9 cellular contexts compared by ENCODE assay signal in the genomic region with DNA sequence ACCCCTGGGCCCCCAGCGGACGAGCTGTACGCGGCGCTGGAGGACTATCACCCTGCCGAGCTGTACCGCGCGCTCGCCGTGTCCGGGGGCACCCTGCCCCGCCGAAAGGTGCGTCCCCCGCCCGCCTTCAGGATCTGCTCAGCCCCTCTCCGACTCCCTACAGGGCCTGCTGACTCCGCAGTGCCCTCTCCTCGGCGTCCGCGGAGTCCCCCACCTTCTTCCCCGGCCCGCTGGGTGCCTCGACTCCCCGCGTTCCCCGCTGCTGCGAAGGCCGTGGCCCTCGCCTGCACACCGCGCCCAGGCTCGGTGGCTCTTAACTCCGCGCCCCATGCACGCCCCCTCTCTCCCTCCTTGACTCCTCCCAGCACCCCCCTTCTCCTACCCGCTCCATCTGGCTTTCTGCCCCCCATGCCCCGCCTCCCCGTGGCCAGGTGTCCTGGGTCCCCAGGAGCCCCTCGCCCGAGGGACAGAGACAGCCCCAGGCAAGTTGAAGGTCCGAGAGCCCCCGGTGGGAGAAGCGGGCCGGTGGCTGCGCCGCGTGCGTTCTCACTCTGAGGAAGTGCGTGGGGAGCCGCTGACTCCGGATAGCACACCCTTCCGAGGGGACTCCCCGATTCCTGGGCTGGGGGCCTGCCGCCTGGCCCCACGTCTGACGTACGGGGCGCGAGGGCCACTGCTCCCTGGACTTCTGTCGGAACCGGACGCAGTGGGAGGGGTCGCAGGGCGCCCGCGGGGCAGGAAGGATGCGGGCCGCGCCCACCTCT. TPM values are rescaled to one million over a fixed set of nuclear protein-coding genes. Genes with fewer than 3 reads are reported as not detected.
DNase-seq lines count a peak whose midpoint lies in the region; ATAC-seq, FAIRE-seq and TF ChIP-seq lines count a peak whose summit lies in the region.
"Had no signal": no experiment of that assay in that cellular context is flagged by ENCODE, and none has a peak within 500 bp of the region (broad histone marks: within the 10 kb centered on the region; RNA-seq: fewer than 3 reads in every experiment).

No MANE protein-coding gene starts in this region.

- peak overlapping the region; percentile 38 for H3K4me2 ChIP-seq in GM12878 (ENCODE audit: control insufficient read depth, insufficient read depth)

- no peak for FAIRE-seq in GM12878 (lab: Jason Lieb, UNC)
- FAIRE-seq: GM18507 had no signal

- H3K27ac Mint-ChIP-seq in CD14-positive monocyte (peak overlapping the region; percentile 23 to 92 (median 86)), T-cell (peak overlapping the region; percentile 88 to 89)

- H3K4me3 ChIP-seq in GM12878 (no peak overlapping the region), left lung (peak overlapping the region; percentile 57 to 68)

- no peaks in the 10 kb centered on the region for H3K79me2 ChIP-seq in GM12878 (ENCODE audit: control insufficient read depth, insufficient read depth, low read length)

- H3K4me3 Mint-ChIP-seq in CD14-positive monocyte = peak overlapping the region; percentile 89 to 95
- peak overlapping the region; percentile 86 to 89 (median 89) for H3K4me3 Mint-ChIP-seq in T-cell

- TF ChIP-seq EP300 in GM12878 (IDR thresholded peaks at IDR 0.05; ENCODE audit: borderline replicate concordance in 1 of 2, control insufficient read depth in 1 of 2, low read depth in 2 of 2, low read length in 2 of 2) = no peak

- H3K4me1 ChIP-seq in GM12878 (ENCODE audit: control insufficient read depth, insufficient read depth, low read length) = peaks cover 11% of the 10 kb centered on the region
- H3K4me1 ChIP-seq in left lung = peaks cover 17 to 68% of the 10 kb centered on the region in 2 donors

- in situ Hi-C loops in GM12878 (cut with MboI) = no loop called here

- H4K20me1 ChIP-seq in GM12878 (ENCODE audit: control insufficient read depth, insufficient read depth) = no peaks in the 10 kb centered on the region

- SMC1A ChIA-PET in GM12878 (lab: Charles Lee; ENCODE audit: uncharacterized antibody, unreplicated experiment) = interaction anchor here (1.3 to 4.6 kb wide), 3 partner anchors 9 to 30 kb away, joined by 3 to 92 read pairs (median 4); no protein-coding TSS in a partner anchor

- TF ChIP-seq POLR2A in GM12878 (IDR thresholded peaks at IDR 0.05; ENCODE audit: low read depth, low read length) = no peak

- TF ChIP-seq RAD21 in GM12878 (IDR thresholded peaks at IDR 0.05; ENCODE audit: insufficient read depth, low read depth, low read length) = no peak

- H3K36me3 ChIP-seq in GM12878 (ENCODE audit: control insufficient read depth in 2 of 2, insufficient read depth in 2 of 2, low read length in 1 of 2) (no peaks in the 10 kb centered on the region), left lung (peaks cover 0 to 18% of the 10 kb centered on the region in 2 donors)

- peak; percentile 81 for DNase-seq in CD14-positive monocyte (ENCODE audit: low spot score)
- DNase-seq in T-cell = peak; percentile 29 to 76 (median 55)
- no peak for DNase-seq in GM12878 (ENCODE audit: low read depth, low spot score)
- DNase-seq in left lung = peak; percentile 68 to 86
- peak; percentile 28 to 30 for DNase-seq in stimulated activated CD8-positive, alpha-beta memory T cell treated with anti-CD3 and anti-CD28 coated beads, Interleukin-2, amount 100 ng/mL, for 48 hours (ENCODE audit: low read depth in 2 of 2)
- no peak for DNase-seq in H4 (ENCODE audit: low spot score)
- DNase-seq in AG08396 (ENCODE audit: low spot score) = no peak
- DNase-seq in GM19240 (ENCODE audit: insufficient read length, low spot score) = no peak

- H3K9me3 Mint-ChIP-seq in CD14-positive monocyte = peaks cover 0 to 19% (median 8%) of the 10 kb centered on the region in 7 donors
- H3K9me3 Mint-ChIP-seq in T-cell = no peaks in the 10 kb centered on the region

- peak; percentile 55 to 63 (median 62) for ATAC-seq in T-cell (replicated peaks in 1 of 4)
- peak; percentile 10; the same call in 2 of the 3 replicates for ATAC-seq in GM12878
- peak; percentile 10 for ATAC-seq in left lung

- peaks cover 30 to 51% (median 48%) of the 10 kb centered on the region in 3 donors for H3K27me3 Mint-ChIP-seq in CD14-positive monocyte (ENCODE audit: low read depth in 3 of 3)
- no peaks in the 10 kb centered on the region for H3K27me3 Mint-ChIP-seq in T-cell

- H2AFZ ChIP-seq in GM12878 (ENCODE audit: control insufficient read depth, low read depth, low read length) = no peak overlapping the region; the same call in 1 of the 2 replicates

- POLR2A ChIA-PET in T-cell (lab: Charles Lee) = interaction anchor here (0.9 to 1.6 kb wide), 11 partner anchors 9 to 44 kb away, joined by 3 to 16 read pairs (median 6); a partner anchor contains a TSS
- POLR2A ChIA-PET in GM12878 (lab: Charles Lee) = no interaction called here

- H3K9me3 ChIP-seq in GM12878 (replicated peaks; ENCODE audit: control insufficient read depth, insufficient read depth, low read length) = no peaks in the 10 kb centered on the region
- no peaks in the 10 kb centered on the region for H3K9me3 ChIP-seq in left lung

- H3K9ac ChIP-seq in GM12878 (ENCODE audit: control insufficient read depth, insufficient read depth, low read length) = no peak overlapping the region

- RAD21 ChIA-PET in GM12878 (lab: Charles Lee; ENCODE audit: unreplicated experiment) = interaction anchor here (0.7 to 6.1 kb wide), 2 partner anchors 17 to 111 kb away, joined by 3 to 131 read pairs; no protein-coding TSS in a partner anchor

- BruUV-seq in GM12878 (replicated peaks; lab: Mats Ljungman, UMichigan) = no TSS peak

- intact Hi-C loops in CD14-positive monocyte (cut with micrococcal nuclease) (no loop called here), GM12878 (cut with micrococcal nuclease; ENCODE audit: unreplicated experiment) (no loop called here), left lung (cut with DNase I) (no loop called here)

- WGBS in GM12878 (ENCODE audit: insufficient coverage, insufficient replicate concordance, low lambda C conversion rate, missing lambda C conversion rate) = 7% methylated on average over 56 of the region's 72 CpGs

- peaks cover 9 to 21% of the 10 kb centered on the region in 2 experiments; a peak in 3 of 4 replicates for H3K27me3 ChIP-seq in GM12878 (replicated peaks in 1 of 2; ENCODE audit: control insufficient read depth in 2 of 2, insufficient read depth in 2 of 2, low read length in 1 of 2)
- peaks cover 6 to 47% of the 10 kb centered on the region in 2 donors for H3K27me3 ChIP-seq in left lung

- H3K4me1 Mint-ChIP-seq in CD14-positive monocyte (peaks cover 51% of the 10 kb centered on the region), T-cell (peaks cover 16 to 29% (median 26%) of the 10 kb centered on the region in 3 donors)

- H3K27ac ChIP-seq in GM12878 (ENCODE audit: control insufficient read depth, insufficient read depth) (no peak overlapping the region), left lung (peak overlapping the region; percentile 82 to 85)

- CTCF ChIA-PET in T-cell (lab: Charles Lee) = interaction anchor here (0.9 to 2.0 kb wide), 6 partner anchors 14 to 26 kb away, joined by 4 to 19 read pairs (median 10); no protein-coding TSS in a partner anchor
- CTCF ChIA-PET in GM12878 (lab: Yijun Ruan, JAX) = interaction anchor here (0.9 to 11.3 kb wide), 3 partner anchors 14 to 64 kb away, joined by 3 to 412 read pairs (median 3); no protein-coding TSS in a partner anchor

- H3K36me3 Mint-ChIP-seq in CD14-positive monocyte (peaks cover 30 to 37% of the 10 kb centered on the region in 2 donors), T-cell (peaks cover 13% of the 10 kb centered on the region)

- TF ChIP-seq CTCF in CD14-positive monocyte (IDR thresholded peaks at IDR 0.05) = no peak
- no peak for TF ChIP-seq CTCF in GM12878 (IDR thresholded peaks at IDR 0.05 in 2 of 3, conservative IDR thresholded peaks at IDR 0.05 in 1 of 3; ENCODE audit: control insufficient read depth in 2 of 3, extremely low read depth in 1 of 3, insufficient read depth in 1 of 3, low read depth in 3 of 3, low read length in 3 of 3)
- no peak for TF ChIP-seq CTCF in left lung (IDR thresholded peaks at IDR 0.05)

RNA-seq across cellular contexts. Expression of a gene that starts 0.6 kb away (rescaled TPM):
- polyA plus RNA-seq in CD14-positive monocyte (1 to 10 TPM in 1 of 2 donors, under 1 TPM in 1; 0.63 to 1.6 TPM), GM12878 (2011; rRNA removed) (0.15 and 0.29 TPM in 2 replicates), GM12878 (2014; fragmentation: Illumina TruSeq; extraction: Trizol) (0.09 TPM in 1 of 2 replicates, not detected in the other), GM12878 (2014; fragmentation: Nextera tagmentation; extraction: Ambion mirVana) (not detected), GM12878 (2014; rRNA removed) (0.13 and 0.27 TPM in 2 replicates), GM12878 (2016; fragmentation: Nextera tagmentation; extraction: Ambion mirVana) (not detected)
- total RNA-seq in T-cell (100 to 1,000 TPM in 2 of 5 donors, 10 to 100 TPM in 3; 31.7 to 480 (median 38.4) TPM), GM12878 (2014; rRNA removed) (0.23 and 0.38 TPM in 2 replicates), GM12878 (2014; rRNA removed; fragmentation: Illumina TruSeq; extraction: Trizol) (0.14 and 0.58 TPM in 2 replicates), GM12878 (2021) (0.35 and 0.49 TPM in 2 replicates), left lung (10 to 100 TPM; 30.6 to 63.7 TPM)
- 6.8 and 7.1 TPM in 2 replicates for total RNA-seq in GM12878 (2013; cell fraction: nucleolus; rRNA removed)
- not detected for polyA plus RNA-seq in GM12878 (2011; ENCODE audit: low read depth)
- 0.25 and 0.30 TPM in 2 replicates for polyA plus RNA-seq in GM12878 (2011; cell fraction: cytosol; rRNA removed)
- 0.52 and 0.67 TPM in 2 replicates for polyA plus RNA-seq in GM12878 (2011; cell fraction: nucleus; rRNA removed)
- polyA plus RNA-seq in GM12878 (2012) = 0.22 and 1.0 TPM in 2 replicates
- 0.46 TPM in 1 of 2 replicates, not detected in the other for polyA minus RNA-seq in GM12878 (2011; rRNA and poly(A)+ RNA removed)
- not detected in 2 replicates for polyA minus RNA-seq in GM12878 (2011; cell fraction: cytosol; rRNA and poly(A)+ RNA removed)
- 0.36 TPM in 1 of 2 replicates, not detected in the other for polyA minus RNA-seq in GM12878 (2011; cell fraction: nucleus; rRNA and poly(A)+ RNA removed)
- 0.35 and 1.8 TPM in 2 replicates for total RNA-seq in H4 (2014; rRNA removed; shearing (Covaris generic))

RNA-seq across cellular contexts. Expression of a gene that starts 43.9 kb away (rescaled TPM):
- polyA plus RNA-seq in CD14-positive monocyte (10 to 100 TPM; 10.1 to 41.4 TPM), GM12878 (2011; rRNA removed) (1.3 and 2.9 TPM in 2 replicates), GM12878 (2014; fragmentation: Illumina TruSeq; extraction: Trizol) (1.2 and 2.0 TPM in 2 replicates), GM12878 (2014; fragmentation: Nextera tagmentation; extraction: Ambion mirVana) (under 1 TPM in 1 of 2 experiments, not detected in 1; 0.05 TPM), GM12878 (2014; rRNA removed) (5.9 TPM in 2 replicates), GM12878 (2016; fragmentation: Nextera tagmentation; extraction: Ambion mirVana) (1 to 10 TPM; 1.5 to 1.9 TPM)
- total RNA-seq in T-cell (100 to 1,000 TPM in 1 of 5 donors, 10 to 100 TPM in 1, 1 to 10 TPM in 3; 5.9 to 103 (median 7.3) TPM), GM12878 (2014; rRNA removed) (2.4 and 4.1 TPM in 2 replicates), GM12878 (2014; rRNA removed; fragmentation: Illumina TruSeq; extraction: Trizol) (1.5 and 2.2 TPM in 2 replicates), GM12878 (2021) (7.9 TPM in 2 replicates), left lung (100 to 1,000 TPM in 1 of 2 donors, 10 to 100 TPM in 1; 36.4 to 165 TPM)
- 9.2 and 12.6 TPM in 2 replicates for total RNA-seq in GM12878 (2013; cell fraction: nucleolus; rRNA removed)
- polyA plus RNA-seq in GM12878 (2011; ENCODE audit: low read depth) = 1.5 TPM
- polyA plus RNA-seq in GM12878 (2011; cell fraction: cytosol; rRNA removed) = 5.8 and 7.7 TPM in 2 replicates
- polyA plus RNA-seq in GM12878 (2011; cell fraction: nucleus; rRNA removed) = 20.2 and 21.4 TPM in 2 replicates
- 4.3 and 15.3 TPM in 2 replicates for polyA plus RNA-seq in GM12878 (2012)
- polyA minus RNA-seq in GM12878 (2011; rRNA and poly(A)+ RNA removed) = 3.7 and 8.3 TPM in 2 replicates
- polyA minus RNA-seq in GM12878 (2011; cell fraction: cytosol; rRNA and poly(A)+ RNA removed) = 6.8 and 7.4 TPM in 2 replicates
- 14.4 and 17.9 TPM in 2 replicates for polyA minus RNA-seq in GM12878 (2011; cell fraction: nucleus; rRNA and poly(A)+ RNA removed)
- total RNA-seq in H4 (2014; rRNA removed; shearing (Covaris generic)) = 0.16 and 0.54 TPM in 2 replicates

RNA-seq across cellular contexts. Expression of a gene that starts 55.8 kb away (rescaled TPM):
- 1 to 10 TPM; 1.8 to 3.9 TPM for polyA plus RNA-seq in CD14-positive monocyte
- total RNA-seq in T-cell = 10 to 100 TPM in 4 of 5 donors, 1 to 10 TPM in 1; 9.0 to 12.6 (median 11.8) TPM
- 0.40 and 0.76 TPM in 2 replicates for total RNA-seq in GM12878 (2013; cell fraction: nucleolus; rRNA removed)
- total RNA-seq in GM12878 (2014; rRNA removed) = 0.11 TPM in 1 of 2 replicates, not detected in the other
- 0.13 and 0.18 TPM in 2 replicates for total RNA-seq in GM12878 (2014; rRNA removed; fragmentation: Illumina TruSeq; extraction: Trizol)
- 0.28 and 0.58 TPM in 2 replicates for total RNA-seq in GM12878 (2021)
- 0.26 TPM for polyA plus RNA-seq in GM12878 (2011; ENCODE audit: low read depth)
- 0.30 and 0.69 TPM in 2 replicates for polyA plus RNA-seq in GM12878 (2011; rRNA removed)
- polyA plus RNA-seq in GM12878 (2011; cell fraction: cytosol; rRNA removed) = 0.43 and 0.47 TPM in 2 replicates
- polyA plus RNA-seq in GM12878 (2011; cell fraction: nucleus; rRNA removed) = 0.13 and 0.31 TPM in 2 replicates
- 0.23 and 0.39 TPM in 2 replicates for polyA plus RNA-seq in GM12878 (2012)
- polyA plus RNA-seq in GM12878 (2014; fragmentation: Illumina TruSeq; extraction: Trizol) = 0.25 and 0.56 TPM in 2 replicates
- polyA plus RNA-seq in GM12878 (2014; fragmentation: Nextera tagmentation; extraction: Ambion mirVana) = under 1 TPM; 0.02 to 0.08 TPM
- 0.19 and 0.29 TPM in 2 replicates for polyA plus RNA-seq in GM12878 (2014; rRNA removed)
- not detected for polyA plus RNA-seq in GM12878 (2016; fragmentation: Nextera tagmentation; extraction: Ambion mirVana)
- 1.2 and 1.3 TPM in 2 replicates for polyA minus RNA-seq in GM12878 (2011; rRNA and poly(A)+ RNA removed)
- polyA minus RNA-seq in GM12878 (2011; cell fraction: cytosol; rRNA and poly(A)+ RNA removed) = 0.27 and 0.83 TPM in 2 replicates
- polyA minus RNA-seq in GM12878 (2011; cell fraction: nucleus; rRNA and poly(A)+ RNA removed) = 0.12 and 0.38 TPM in 2 replicates
- 10 to 100 TPM; 24.9 to 26.6 TPM for total RNA-seq in left lung
- 3.8 and 6.1 TPM in 2 replicates for total RNA-seq in H4 (2014; rRNA removed; shearing (Covaris generic))

Comparison
In these comparisons a context has a peak if more than half of its experiments do, and no peak if none do; other contexts are left out.
1. DNase-seq: peak in CD14-positive monocyte (single experiment), T-cell (34 of 34), left lung (2 of 2) and stimulated activated CD8-positive, alpha-beta memory T cell treated with anti-CD3 and anti-CD28 coated beads, Interleukin-2, amount 100 ng/mL, for 48 hours (2 of 2); none in GM12878 (single experiment), H4 (single experiment), AG08396 (single experiment) and GM19240 (single experiment).
2. ATAC-seq: peak in every context shown above with its lines; median percentile 62 in T-cell; 10 in GM12878; 10 in left lung.